ENCODE assay signal across 9 cellular contexts in genomic region chr4:99998062-99998880, GRCh38. TPM values are rescaled to one million over a fixed set of nuclear protein-coding genes. Genes with fewer than 3 reads are reported as not detected.
DNase-seq lines count a peak whose midpoint lies in the region; ATAC-seq and TF ChIP-seq lines count a peak whose summit lies in the region.
"Had no signal": no experiment of that assay in that cellular context is flagged by ENCODE, and none has a peak within 500 bp of the region (broad histone marks: within the 10 kb centered on the region; RNA-seq: fewer than 3 reads in every experiment).

No MANE protein-coding gene starts in this region.

- peak; percentile 43 for ATAC-seq in stimulated activated effector memory CD8-positive, alpha-beta T cell treated with anti-CD3 and anti-CD28 coated beads, Interleukin-12 subunit alpha, Interleukin-12 subunit beta, amount 100 ng/mL, for 72 hours
- ATAC-seq in HG03175 (IDR thresholded peaks at IDR 0.05; ENCODE audit: unreplicated experiment), result no peak
- ATAC-seq in activated CD8-positive, alpha-beta memory T cell treated with anti-CD3 and anti-CD28 coated beads, Interleukin-2, amount 10 ng/mL, durations not matched to agents 7 days and 5 days, result no peak
- no peak for ATAC-seq in GM21576 (IDR thresholded peaks at IDR 0.05; ENCODE audit: unreplicated experiment)

- TF ChIP-seq EP300 in esophagus muscularis mucosa (IDR thresholded peaks at IDR 0.05), result no peak

- no peaks in the 10 kb centered on the region for H3K36me3 ChIP-seq in esophagus muscularis mucosa
- H3K36me3 ChIP-seq: pancreas had no signal

- no peaks in the 10 kb centered on the region for H3K36me3 Mint-ChIP-seq in stimulated activated effector memory CD8-positive, alpha-beta T cell treated with anti-CD3 and anti-CD28 coated beads, Interleukin-12 subunit alpha, Interleukin-12 subunit beta, amount 100 ng/mL, for 72 hours
- no peaks in the 10 kb centered on the region for H3K36me3 Mint-ChIP-seq in activated CD8-positive, alpha-beta memory T cell treated with anti-CD3 and anti-CD28 coated beads, Interleukin-2, amount 10 ng/mL, durations not matched to agents 7 days and 5 days

- no peaks in the 10 kb centered on the region for H3K9me3 Mint-ChIP-seq in stimulated activated effector memory CD8-positive, alpha-beta T cell treated with anti-CD3 and anti-CD28 coated beads, Interleukin-12 subunit alpha, Interleukin-12 subunit beta, amount 100 ng/mL, for 72 hours
- H3K9me3 Mint-ChIP-seq in activated CD8-positive, alpha-beta memory T cell treated with anti-CD3 and anti-CD28 coated beads, Interleukin-2, amount 10 ng/mL, durations not matched to agents 7 days and 5 days (ENCODE audit: low read depth), result no peaks in the 10 kb centered on the region

- H3K4me3 Mint-ChIP-seq in stimulated activated effector memory CD8-positive, alpha-beta T cell treated with anti-CD3 and anti-CD28 coated beads, Interleukin-12 subunit alpha, Interleukin-12 subunit beta, amount 100 ng/mL, for 72 hours, result no peak overlapping the region
- no peak overlapping the region for H3K4me3 Mint-ChIP-seq in activated CD8-positive, alpha-beta memory T cell treated with anti-CD3 and anti-CD28 coated beads, Interleukin-2, amount 10 ng/mL, durations not matched to agents 7 days and 5 days

- no peaks in the 10 kb centered on the region for H3K9me3 ChIP-seq in esophagus muscularis mucosa
- H3K9me3 ChIP-seq: pancreas had no signal

- no peaks in the 10 kb centered on the region for H3K27me3 ChIP-seq in esophagus muscularis mucosa
- H3K27me3 ChIP-seq: pancreas had no signal

- no peaks in the 10 kb centered on the region for H3K4me1 ChIP-seq in esophagus muscularis mucosa
- H3K4me1 ChIP-seq: pancreas had no signal

- peak in 2 of 3 experiments; percentile 16 to 23 for TF ChIP-seq CTCF in esophagus muscularis mucosa (IDR thresholded peaks at IDR 0.05)

- H3K4me3 ChIP-seq in esophagus muscularis mucosa, result no peak overlapping the region
- H3K4me3 ChIP-seq: pancreas had no signal

- no peak for TF ChIP-seq POLR2A in esophagus muscularis mucosa (IDR thresholded peaks at IDR 0.05; ENCODE audit: low read depth)

- peaks cover 4% of the 10 kb centered on the region for H3K4me1 Mint-ChIP-seq in stimulated activated effector memory CD8-positive, alpha-beta T cell treated with anti-CD3 and anti-CD28 coated beads, Interleukin-12 subunit alpha, Interleukin-12 subunit beta, amount 100 ng/mL, for 72 hours
- H3K4me1 Mint-ChIP-seq in activated CD8-positive, alpha-beta memory T cell treated with anti-CD3 and anti-CD28 coated beads, Interleukin-2, amount 10 ng/mL, durations not matched to agents 7 days and 5 days, result peaks cover 3% of the 10 kb centered on the region

- intact Hi-C loops in esophagus muscularis mucosa (cut with DNase I), result no loop called here

- CTCF ChIA-PET in activated CD8-positive, alpha-beta memory T cell treated with anti-CD3 and anti-CD28 coated beads, Interleukin-2, amount 10 ng/mL, durations not matched to agents 7 days and 5 days (lab: Charles Lee), result interaction anchor here (0.9 to 1.9 kb wide), 6 partner anchors 10 to 95 kb away, joined by 3 to 5 read pairs (median 3); no protein-coding TSS in a partner anchor

- WGBS in esophagus muscularis mucosa, result 62% methylated on average over 2 of the region's 2 CpGs

- DNase-seq in EL, result peak; percentile 52
- peak; percentile 39 for DNase-seq in H4 (ENCODE audit: low spot score)
- DNase-seq in NCI-H748 treated with DMSO at 0.1 percent for 48 hours (lab: John Stamatoyannopoulos, UW), result peak; percentile 7
- no peak for DNase-seq in esophagus muscularis mucosa (ENCODE audit: extremely low spot score)
- no peak for DNase-seq in stimulated activated effector memory CD8-positive, alpha-beta T cell treated with anti-CD3 and anti-CD28 coated beads, Interleukin-12 subunit alpha, Interleukin-12 subunit beta, amount 100 ng/mL, for 72 hours (ENCODE audit: low spot score in 2 of 2)
- no peak for DNase-seq in activated CD8-positive, alpha-beta memory T cell treated with anti-CD3 and anti-CD28 coated beads, Interleukin-2, amount 10 ng/mL, durations not matched to agents 7 days and 5 days
- DNase-seq: pancreas had no signal

- no peaks in the 10 kb centered on the region for H3K27me3 Mint-ChIP-seq in activated CD8-positive, alpha-beta memory T cell treated with anti-CD3 and anti-CD28 coated beads, Interleukin-2, amount 10 ng/mL, durations not matched to agents 7 days and 5 days

- no peak overlapping the region for H3K27ac Mint-ChIP-seq in stimulated activated effector memory CD8-positive, alpha-beta T cell treated with anti-CD3 and anti-CD28 coated beads, Interleukin-12 subunit alpha, Interleukin-12 subunit beta, amount 100 ng/mL, for 72 hours
- H3K27ac Mint-ChIP-seq in activated CD8-positive, alpha-beta memory T cell treated with anti-CD3 and anti-CD28 coated beads, Interleukin-2, amount 10 ng/mL, durations not matched to agents 7 days and 5 days, result no peak overlapping the region

- H3K27ac ChIP-seq in esophagus muscularis mucosa (replicated peaks in 1 of 4), result no peak overlapping the region
- H3K27ac ChIP-seq: pancreas had no signal

RNA-seq across cellular contexts. Expression of gene H2AZ1, which starts 48.2 kb away (rescaled TPM):
- total RNA-seq in H4 (2014; rRNA removed; shearing (Covaris generic)), result 1,439 and 1,655 TPM in 2 replicates
- total RNA-seq in esophagus muscularis mucosa, result 100 to 1,000 TPM; 173 to 247 (median 195) TPM
- 100 to 1,000 TPM; 607 to 663 TPM for total RNA-seq in activated CD8-positive, alpha-beta memory T cell treated with anti-CD3 and anti-CD28 coated beads, Interleukin-2, amount 10 ng/mL, durations not matched to agents 7 days and 5 days

RNA-seq across cellular contexts. Expression of gene DNAJB14, which starts 51.9 kb away (rescaled TPM):
- 32.6 and 62.2 TPM in 2 replicates for total RNA-seq in H4 (2014; rRNA removed; shearing (Covaris generic))
- total RNA-seq in esophagus muscularis mucosa, result 10 to 100 TPM; 21.2 to 40.0 (median 33.6) TPM
- 10 to 100 TPM; 59.6 to 63.6 TPM for total RNA-seq in activated CD8-positive, alpha-beta memory T cell treated with anti-CD3 and anti-CD28 coated beads, Interleukin-2, amount 10 ng/mL, durations not matched to agents 7 days and 5 days

Comparison
In these comparisons a context has a peak if more than half of its experiments do, and no peak if none do; other contexts are left out.
1. DNase-seq: peak in EL (single experiment), H4 (single experiment) and NCI-H748 treated with DMSO at 0.1 percent for 48 hours (single experiment); none in esophagus muscularis mucosa (single experiment), stimulated activated effector memory CD8-positive, alpha-beta T cell treated with anti-CD3 and anti-CD28 coated beads, Interleukin-12 subunit alpha, Interleukin-12 subunit beta, amount 100 ng/mL, for 72 hours (0 of 2) and activated CD8-positive, alpha-beta memory T cell treated with anti-CD3 and anti-CD28 coated beads, Interleukin-2, amount 10 ng/mL, durations not matched to agents 7 days and 5 days (single experiment).